31 cellular contexts compared by ENCODE assay signal in the genomic region with DNA sequence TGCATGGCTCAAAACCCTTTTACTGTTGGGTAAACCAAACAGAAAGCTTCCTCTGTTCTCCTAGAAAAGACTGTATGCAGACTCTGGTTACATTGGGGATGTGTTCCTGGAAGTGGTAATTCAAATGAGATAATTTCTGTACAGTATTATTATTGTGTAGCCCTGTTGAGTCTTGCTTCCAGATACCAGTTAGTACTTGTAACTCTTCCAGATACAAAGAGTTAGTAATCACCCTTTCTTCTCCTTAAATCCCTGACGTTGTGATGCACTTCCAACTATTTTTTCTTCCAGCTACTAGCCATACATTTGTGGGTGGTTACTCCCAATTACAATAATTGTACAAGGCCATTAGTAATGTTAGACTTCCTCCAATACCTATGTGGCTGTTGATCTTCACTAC. TPM values are rescaled to one million over a fixed set of nuclear protein-coding genes. Genes with fewer than 3 reads are reported as not detected.
"Had no signal": no experiment of that assay in that cellular context is flagged by ENCODE, and none has a peak within 500 bp of the region (broad histone marks: within the 10 kb centered on the region; RNA-seq: fewer than 3 reads in every experiment).

No MANE protein-coding gene starts in this region.

- H3K27me3 ChIP-seq: adrenal gland, body of pancreas, SJCRH30 had no signal

- H3K27ac ChIP-seq: adrenal gland, body of pancreas, PC-9, SJCRH30, SK-N-MC had no signal

- ATAC-seq: activated CD4-positive, alpha-beta T cell treated with anti-CD3 and anti-CD28 coated beads for 36 hours; activated CD4-positive, CD25-positive, alpha-beta regulatory T cell treated with anti-CD3 and anti-CD28 coated beads, Interleukin-2, amount 50 U/mL, for 24 hours; activated CD8-positive, alpha-beta T cell treated with anti-CD3 and anti-CD28 coated beads, Interleukin-2, amount 10 ng/mL, durations not matched to agents 7 days and 5 days; activated naive CD4-positive, alpha-beta T cell treated with anti-CD3 and anti-CD28 coated beads, Interleukin-2, amount 50 U/mL, for 72 hours; body of pancreas; WTC11 had no signal

- DNase-seq: activated CD4-positive, alpha-beta T cell treated with anti-CD3 and anti-CD28 coated beads for 36 hours; activated CD4-positive, alpha-beta T cell treated with anti-CD3 and anti-CD28 coated beads, Interleukin-2, amount 10 ng/mL, durations not matched to agents 7 days and 5 days; activated CD4-positive, alpha-beta T cell treated with anti-CD3 and anti-CD28 coated beads, Interleukin-2, amount 50 U/mL, for 48 hours; activated CD8-positive, alpha-beta T cell treated with anti-CD3 and anti-CD28 coated beads, Interleukin-2, amount 10 ng/mL, durations not matched to agents 7 days and 5 days; activated gamma-delta T cell treated with Interleukin-2 at 50 U/mL for 16 hours; activated naive CD4-positive, alpha-beta T cell treated with anti-CD3 and anti-CD28 coated beads for 36 hours; activated T-cell treated with anti-CD3 and anti-CD28 coated beads, Interleukin-2, amount 50 U/mL, for 24 hours; adrenal gland; body of pancreas; central memory CD4-positive, alpha-beta T cell; Karpas-422; KBM-7; NCI-H1105 treated with DMSO at 0.1 percent for 48 hours; NCI-H1436; NCI-H1694; NCI-H1930; NCI-H2081 treated with DMSO at 0.1 percent for 48 hours; NCI-H510A; NCI-H526; NCI-H748 treated with DMSO at 0.1 percent for 48 hours; PC-9; Right ventricle myocardium superior; SJCRH30 had no signal

- H2AFZ ChIP-seq: PC-9 had no signal

- FAIRE-seq: astrocyte, RCC 7860, TTC549 had no signal

- H3K4me2 ChIP-seq: PC-9 had no signal

- H3K36me3 ChIP-seq: adrenal gland, SJCRH30 had no signal

- H3K4me3 ChIP-seq: adrenal gland, body of pancreas, PC-9, SJCRH30, SK-N-MC had no signal

- H3K4me1 ChIP-seq: adrenal gland, body of pancreas, SJCRH30 had no signal

- H3K9me3 ChIP-seq: adrenal gland, body of pancreas, SJCRH30 had no signal

RNA-seq across cellular contexts. Expression of a gene that starts 42.3 kb away (rescaled TPM):
- polyA plus RNA-seq: IgD-negative memory B cell had no signal
